In genomic region chr5:132825165-132825823, GRCh38 we compare ENCODE assay signal across 12 cellular contexts. TPM values are rescaled to one million over a fixed set of nuclear protein-coding genes. Genes with fewer than 3 reads are reported as not detected.
DNase-seq lines count a peak whose midpoint lies in the region; ATAC-seq and TF ChIP-seq lines count a peak whose summit lies in the region.
"Had no signal": no experiment of that assay in that cellular context is flagged by ENCODE, and none has a peak within 500 bp of the region (broad histone marks: within the 10 kb centered on the region; RNA-seq: fewer than 3 reads in every experiment).

No MANE protein-coding gene starts in this region.

- H3K9me3 Mint-ChIP-seq in naive B cell = no peaks in the 10 kb centered on the region
- H3K9me3 Mint-ChIP-seq: activated naive CD4-positive, alpha-beta T cell treated with anti-CD3 and anti-CD28 coated beads, Interleukin-2, amount 50 U/mL, for 72 hours had no signal

- H3K4me1 Mint-ChIP-seq in naive B cell = peaks cover 5 to 28% (median 14%) of the 10 kb centered on the region in 3 donors

- peaks cover 76% of the 10 kb centered on the region for H3K27me3 ChIP-seq in H7 (ENCODE audit: control insufficient read depth, insufficient read depth, low read length)
- H3K27me3 ChIP-seq in dorsolateral prefrontal cortex = no peaks in the 10 kb centered on the region

- peaks cover 49 to 85% (median 50%) of the 10 kb centered on the region in 3 donors for H3K27me3 Mint-ChIP-seq in naive B cell

- peak; percentile 50 for DNase-seq in ELF-1 (ENCODE audit: low read depth, low spot score)
- peak; percentile 88 for DNase-seq in H7
- DNase-seq in dorsolateral prefrontal cortex = no peak
- no peak for DNase-seq in naive B cell
- DNase-seq in cerebellar cortex (ENCODE audit: low spot score) = no peak
- no peak for DNase-seq in NCI-H2081 treated with DMSO at 0.1 percent for 48 hours (lab: John Stamatoyannopoulos, UW)
- no peak for DNase-seq in DMS153 (lab: John Stamatoyannopoulos, UW)
- DNase-seq: COR-L47, IMR-90, NCI-H2081 had no signal

- H3K36me3 Mint-ChIP-seq in naive B cell = peaks cover 0 to 1% of the 10 kb centered on the region in 2 donors
- H3K36me3 Mint-ChIP-seq: activated naive CD4-positive, alpha-beta T cell treated with anti-CD3 and anti-CD28 coated beads, Interleukin-2, amount 50 U/mL, for 72 hours had no signal

- no peak for TF ChIP-seq CTCF in dorsolateral prefrontal cortex (IDR thresholded peaks at IDR 0.05 in 54 of 56, conservative IDR thresholded peaks at IDR 0.05 in 2 of 56; ENCODE audit: low read depth in 1 of 56, partially characterized antibody in 56 of 56)

- intact Hi-C loops in dorsolateral prefrontal cortex (cut with DNase I) = loop anchor here (5.0 to 10.0 kb wide), 3 partner anchors 137 to 270 kb away; partner anchors contain the start of genes AFF4 (in 1 of the 2), IL13 (in 1 of the 2) and RAD50 (in 1 of the 2)

- H3K4me3 Mint-ChIP-seq in naive B cell = peak overlapping the region in 6 of 8 donors; percentile 25 to 53 (median 46)

- H3K36me3 ChIP-seq in H7 (replicated peaks; ENCODE audit: control insufficient read depth, insufficient read depth, low read length) = no peaks in the 10 kb centered on the region

- ATAC-seq in naive B cell (ENCODE audit: low read depth in 2 of 2) (no peak), HG02610 (IDR thresholded peaks at IDR 0.05; ENCODE audit: unreplicated experiment) (no peak)

- H3K27ac Mint-ChIP-seq in naive B cell = no peak overlapping the region
- H3K27ac Mint-ChIP-seq: activated naive CD4-positive, alpha-beta T cell treated with anti-CD3 and anti-CD28 coated beads, Interleukin-2, amount 50 U/mL, for 72 hours had no signal

- peak overlapping the region in 57 of 59 donors; percentile 35 to 100 (median 97) for H3K27ac ChIP-seq in dorsolateral prefrontal cortex

- H3K4me3 ChIP-seq in H7 (ENCODE audit: insufficient read depth, low read depth, low read length) (peak overlapping the region; percentile 46), dorsolateral prefrontal cortex (peak overlapping the region in 42 of 59 donors; percentile 1 to 53 (median 26))

RNA-seq across cellular contexts. Expression of gene SHROOM1, which starts 5.2 kb away (rescaled TPM):
- 1.3 and 4.0 TPM in 2 replicates for total RNA-seq in H7 (2014; rRNA removed; shearing (Covaris generic))
- 10 to 100 TPM; 14.1 to 91.8 (median 29.3) TPM for total RNA-seq in dorsolateral prefrontal cortex
- polyA plus RNA-seq in naive B cell (ENCODE audit: low read depth in 6 of 6) = under 1 TPM in 1 of 6 donors, not detected in 5; 0.26 TPM

RNA-seq across cellular contexts. Expression of gene SOWAHA, which starts 12.2 kb away (rescaled TPM):
- 0.21 TPM in 1 of 2 replicates, not detected in the other for total RNA-seq in H7 (2014; rRNA removed; shearing (Covaris generic))
- total RNA-seq in dorsolateral prefrontal cortex = 100 to 1,000 TPM in 3 of 120 experiments, 10 to 100 TPM in 117; 15.4 to 106 (median 48.7) TPM
- not detected for polyA plus RNA-seq in naive B cell (ENCODE audit: low read depth in 6 of 6)
- total RNA-seq: activated naive CD4-positive, alpha-beta T cell treated with anti-CD3 and anti-CD28 coated beads, Interleukin-2, amount 50 U/mL, for 72 hours; IMR-90 had no signal

RNA-seq across cellular contexts. Expression of gene GDF9, which starts 41.0 kb away (rescaled TPM):
- 0.22 and 0.24 TPM in 2 replicates for total RNA-seq in H7 (2014; rRNA removed; shearing (Covaris generic))
- 1 to 10 TPM in 95 of 120 experiments, under 1 TPM in 25; 0.34 to 3.8 (median 1.4) TPM for total RNA-seq in dorsolateral prefrontal cortex
- under 1 TPM in 2 of 6 donors, not detected in 4; 0.14 to 0.45 TPM for polyA plus RNA-seq in naive B cell (ENCODE audit: low read depth in 6 of 6)

RNA-seq across cellular contexts. Expression of gene UQCRQ, which starts 41.1 kb away (rescaled TPM):
- total RNA-seq in H7 (2014; rRNA removed; shearing (Covaris generic)) = 129 and 137 TPM in 2 replicates
- total RNA-seq in dorsolateral prefrontal cortex = 100 to 1,000 TPM; 166 to 403 (median 290) TPM
- 100 to 1,000 TPM; 413 to 500 (median 433) TPM for polyA plus RNA-seq in naive B cell (ENCODE audit: low read depth in 6 of 6)

RNA-seq across cellular contexts. Expression of gene LEAP2, which starts 48.2 kb away (rescaled TPM):
- total RNA-seq in H7 (2014; rRNA removed; shearing (Covaris generic)) = 0.70 and 0.94 TPM in 2 replicates
- 1 to 10 TPM in 118 of 120 experiments, under 1 TPM in 2; 0.97 to 7.5 (median 2.9) TPM for total RNA-seq in dorsolateral prefrontal cortex
- 1 to 10 TPM; 1.6 to 3.2 (median 2.2) TPM for polyA plus RNA-seq in naive B cell (ENCODE audit: low read depth in 6 of 6)

Comparison
In these comparisons a context has a peak if more than half of its experiments do, and no peak if none do; other contexts are left out.
1. DNase-seq: peak in ELF-1 (single experiment) and H7 (single experiment); none in dorsolateral prefrontal cortex (0 of 10), naive B cell (single experiment), cerebellar cortex (single experiment), NCI-H2081 treated with DMSO at 0.1 percent for 48 hours (single experiment) and DMS153 (single experiment).
2. RNA of gene SOWAHA, which starts 12.2 kb away (total RNA-seq): 15.4 to 106 TPM in dorsolateral prefrontal cortex; 0.21 TPM in H7; every median in the first group is over 10 times any median in the second.